Comparison of ENCODE assay signal across 9 cellular contexts in the genomic region with DNA sequence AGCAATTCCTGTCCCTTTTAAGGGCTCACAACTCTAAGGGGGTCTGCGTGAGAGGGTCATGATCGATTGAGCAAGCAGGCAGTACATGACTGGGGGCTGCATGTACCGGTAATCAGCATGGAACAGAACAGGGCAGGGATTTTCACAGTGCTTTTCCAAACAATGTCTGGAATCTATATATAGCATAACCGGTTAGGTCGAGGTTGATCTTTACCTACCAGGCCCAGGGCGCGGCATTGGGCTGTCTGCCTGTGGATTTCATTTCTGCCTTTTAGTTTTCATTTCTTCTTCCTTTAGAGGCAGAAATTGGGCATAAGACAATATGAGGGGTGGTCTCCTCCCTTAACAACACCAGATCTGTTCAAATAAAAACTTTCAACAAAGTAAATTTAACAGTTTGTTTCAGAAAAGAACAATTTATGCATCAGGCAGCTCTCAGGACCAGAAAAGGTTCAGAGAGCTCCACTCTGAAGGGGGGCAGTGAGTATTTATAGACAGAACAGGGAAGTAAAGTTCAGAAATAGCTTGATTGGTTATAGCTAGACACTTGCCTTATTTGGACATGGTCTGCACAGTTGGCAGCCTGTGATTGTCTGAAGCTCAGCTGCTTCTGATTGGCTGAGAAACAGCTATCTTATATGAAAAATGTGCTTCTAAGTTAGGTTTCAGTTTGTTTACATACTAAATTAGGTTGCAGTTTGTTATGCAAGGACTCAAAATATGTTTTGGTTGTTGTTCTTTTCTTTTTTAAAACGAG. TPM values are rescaled to one million over a fixed set of nuclear protein-coding genes. Genes with fewer than 3 reads are reported as not detected.
DNase-seq lines count a peak whose midpoint lies in the region; ATAC-seq and TF ChIP-seq lines count a peak whose summit lies in the region.
"Had no signal": no experiment of that assay in that cellular context is flagged by ENCODE, and none has a peak within 500 bp of the region (broad histone marks: within the 10 kb centered on the region; RNA-seq: fewer than 3 reads in every experiment).

No MANE protein-coding gene starts in this region.

- intact Hi-C loops in left colon (cut with DNase I, micrococcal nuclease): no loop called here

- DNase-seq in GM13976 (ENCODE audit: low spot score) (peak; percentile 17), OCI-M1 (lab: John Stamatoyannopoulos, UW) (peak; percentile 90), left colon (peak; percentile 58 to 68), NCI-H774 (lab: John Stamatoyannopoulos, UW) (no peak), anterior cingulate cortex (lab: John Stamatoyannopoulos, UW) (no peak), EL (no peak), UCSD-AML1 (lab: John Stamatoyannopoulos, UW; ENCODE audit: unreplicated experiment) (no peak)
- DNase-seq: activated T-cell treated with anti-CD3 and anti-CD28 coated beads, Interleukin-2, amount 50 U/mL, for 24 hours had no signal

- ATAC-seq in HG02642 (IDR thresholded peaks at IDR 0.05; ENCODE audit: poor library complexity, unreplicated experiment) (peak; percentile 77), left colon (peak; percentile 93)

- in situ Hi-C loops in GM13976 (cut with MboI; ENCODE audit: low sequenced_read_pairs, unreplicated experiment): no loop called here

- no peak for TF ChIP-seq CTCF in GM13976 (IDR thresholded peaks at IDR 0.05; ENCODE audit: borderline replicate concordance, control extremely low read depth, extremely low read depth, insufficient read depth, missing control alignments)

RNA-seq across cellular contexts. Expression of a gene that starts 17.2 kb away (rescaled TPM):
- total RNA-seq in left colon: 10 to 100 TPM; 58.1 to 60.4 TPM

RNA-seq across cellular contexts. Expression of a gene that starts 36.4 kb away (rescaled TPM):
- 10 to 100 TPM; 10.7 to 12.1 TPM for total RNA-seq in left colon

Comparison
In these comparisons a context has a peak if more than half of its experiments do, and no peak if none do; other contexts are left out.
1. DNase-seq: peak in GM13976 (single experiment), OCI-M1 (single experiment) and left colon (2 of 2); none in NCI-H774 (single experiment), anterior cingulate cortex (0 of 58), EL (single experiment) and UCSD-AML1 (single experiment).